In the genomic region with DNA sequence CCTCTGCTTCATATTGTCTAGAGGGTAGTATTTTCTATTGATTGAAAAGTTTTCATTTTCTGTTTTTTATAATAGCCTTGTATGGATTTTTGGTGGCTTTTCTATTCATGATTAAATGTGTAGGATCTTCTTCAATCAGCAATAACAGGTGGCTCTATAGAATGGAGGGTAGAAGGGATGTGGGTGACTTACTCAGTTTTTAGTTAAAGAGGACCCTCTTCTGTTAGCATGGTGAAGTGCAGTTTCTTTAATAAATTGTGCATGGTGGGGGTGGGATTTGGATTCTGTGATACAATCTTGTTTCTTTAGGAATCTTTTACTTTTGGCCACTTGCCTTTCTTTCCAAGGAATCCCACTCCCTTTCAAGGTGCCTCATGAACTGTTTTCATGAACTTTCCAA, we compare ENCODE assay signal across 9 cellular contexts.
A peak's percentile ranks its signal among the peaks of the same experiment; 100 is the strongest.
DNase-seq lines count a peak whose midpoint lies in the region; ATAC-seq and TF ChIP-seq lines count a peak whose summit lies in the region.
"Had no signal": no experiment of that assay in that cellular context is flagged by ENCODE, and none has a peak within 500 bp of the region (broad histone marks: within the 10 kb centered on the region; RNA-seq: fewer than 3 reads in every experiment).

No MANE protein-coding gene starts in this region.

- no peak for TF ChIP-seq EP300 in tibial nerve (IDR thresholded peaks at IDR 0.05)

- peaks cover 31% of the 10 kb centered on the region for H3K79me2 ChIP-seq in PC-3 (ENCODE audit: low read length)

- H4K20me1 ChIP-seq in PC-3 (ENCODE audit: low read length) = peaks cover 8% of the 10 kb centered on the region; the same call in 1 of the 2 replicates

- peaks cover 14% of the 10 kb centered on the region for H3K4me1 ChIP-seq in PC-3 (ENCODE audit: insufficient read depth, low read length)
- H3K4me1 ChIP-seq in tibial nerve = peaks cover 0 to 22% (median 10%) of the 10 kb centered on the region in 4 donors

- intact Hi-C loops in PC-3 (cut with micrococcal nuclease) = loop anchor here (1.0 kb wide), 1 partner anchor 226 kb away; no protein-coding TSS in a partner anchor

- no peaks in the 10 kb centered on the region for H3K9me2 ChIP-seq in PC-3 (replicated peaks; ENCODE audit: low read length)

- no peaks in the 10 kb centered on the region for H3F3A ChIP-seq in PC-3 (ENCODE audit: low read length, unreplicated experiment)

- H3K9me3 ChIP-seq in PC-3 (ENCODE audit: low read length) (no peaks in the 10 kb centered on the region), tibial nerve (no peaks in the 10 kb centered on the region)
- H3K9me3 ChIP-seq: adrenal gland had no signal

- CTCF ChIA-PET in PC-3 (lab: Charles Lee) = no interaction called here

- H3K27ac ChIP-seq in PC-3 (ENCODE audit: low read length) (no peak overlapping the region), tibial nerve (no peak overlapping the region)
- H3K27ac ChIP-seq: adrenal gland had no signal

- H3K4me3 ChIP-seq in PC-3 (ENCODE audit: low read length) (no peak overlapping the region), foreskin fibroblast (ENCODE audit: low read depth in 1 of 2, low read length in 2 of 2) (no peak overlapping the region), tibial nerve (no peak overlapping the region)
- H3K4me3 ChIP-seq: adrenal gland had no signal

- H2AFZ ChIP-seq in PC-3 (ENCODE audit: low read length) = no peak overlapping the region

- no peak overlapping the region for H3K4me2 ChIP-seq in PC-3 (ENCODE audit: low read length)

- BruUV-seq in PC-3 (replicated peaks; lab: Mats Ljungman, UMichigan) = no TSS peak

- H3K9ac ChIP-seq in PC-3 (ENCODE audit: low read length) = no peak overlapping the region

- TF ChIP-seq CTCF in AG09319 (IDR thresholded peaks at IDR 0.05; ENCODE audit: low read depth, low read length) (peak; percentile 20), GM13976 (IDR thresholded peaks at IDR 0.05; ENCODE audit: borderline replicate concordance, control extremely low read depth, extremely low read depth, insufficient read depth, missing control alignments) (peak; percentile 33), PC-3 (conservative IDR thresholded peaks at IDR 0.05; ENCODE audit: low read depth, low read length) (peak; percentile 72), foreskin fibroblast (IDR thresholded peaks at IDR 0.05; ENCODE audit: low read depth, low read length) (peak; percentile 23), tibial nerve (IDR thresholded peaks at IDR 0.05) (no peak)

- ATAC-seq in PC-3 = no peak
- ATAC-seq in GM18870 (IDR thresholded peaks at IDR 0.05; ENCODE audit: unreplicated experiment) = no peak

- POLR2A ChIA-PET in PC-3 (lab: Charles Lee; ENCODE audit: unreplicated experiment) = no interaction called here

- in situ Hi-C loops in GM13976 (cut with MboI; ENCODE audit: low sequenced_read_pairs, unreplicated experiment) = loop anchor here (25.0 kb wide), 1 partner anchor 853 kb away; a partner anchor contains a TSS

- H3K27me3 ChIP-seq in PC-3 (ENCODE audit: low read length) = no peaks in the 10 kb centered on the region
- no peaks in the 10 kb centered on the region for H3K27me3 ChIP-seq in tibial nerve
- H3K27me3 ChIP-seq: adrenal gland had no signal

- no peak for TF ChIP-seq POLR2A in tibial nerve (IDR thresholded peaks at IDR 0.05)

- no peak for DNase-seq in AG09319 (ENCODE audit: extremely low read depth, low read depth)
- peak; percentile 51 for DNase-seq in GM13976 (ENCODE audit: low spot score)
- peak; percentile 43 for DNase-seq in PC-3
- DNase-seq in foreskin fibroblast = peak in 1 of 2 donors; percentile 40
- DNase-seq in activated effector memory CD4-positive, alpha-beta T cell treated with Interleukin-2 at 50 U/mL for 16 hours = no peak
- no peak for DNase-seq in C1 segment of cervical spinal cord (lab: John Stamatoyannopoulos, UW)
- DNase-seq in tibial nerve (ENCODE audit: low spot score in 2 of 2) = no peak
- DNase-seq: adrenal gland had no signal

- H3K36me3 ChIP-seq in PC-3 (ENCODE audit: low read depth, low read length) = no peaks in the 10 kb centered on the region
- no peaks in the 10 kb centered on the region for H3K36me3 ChIP-seq in tibial nerve
- H3K36me3 ChIP-seq: adrenal gland had no signal

Comparison
In these comparisons a context has a peak if more than half of its experiments do, and no peak if none do; other contexts are left out.
1. DNase-seq: peak in GM13976 (single experiment) and PC-3 (single experiment); none in AG09319 (single experiment), activated effector memory CD4-positive, alpha-beta T cell treated with Interleukin-2 at 50 U/mL for 16 hours (single experiment), C1 segment of cervical spinal cord (0 of 14) and tibial nerve (0 of 2).
2. CTCF ChIP-seq: peak in AG09319 (single experiment), GM13976 (single experiment), PC-3 (single experiment) and foreskin fibroblast (single experiment); none in tibial nerve (0 of 5).